Comparison of ENCODE assay signal across 10 cellular contexts in the genomic region with DNA sequence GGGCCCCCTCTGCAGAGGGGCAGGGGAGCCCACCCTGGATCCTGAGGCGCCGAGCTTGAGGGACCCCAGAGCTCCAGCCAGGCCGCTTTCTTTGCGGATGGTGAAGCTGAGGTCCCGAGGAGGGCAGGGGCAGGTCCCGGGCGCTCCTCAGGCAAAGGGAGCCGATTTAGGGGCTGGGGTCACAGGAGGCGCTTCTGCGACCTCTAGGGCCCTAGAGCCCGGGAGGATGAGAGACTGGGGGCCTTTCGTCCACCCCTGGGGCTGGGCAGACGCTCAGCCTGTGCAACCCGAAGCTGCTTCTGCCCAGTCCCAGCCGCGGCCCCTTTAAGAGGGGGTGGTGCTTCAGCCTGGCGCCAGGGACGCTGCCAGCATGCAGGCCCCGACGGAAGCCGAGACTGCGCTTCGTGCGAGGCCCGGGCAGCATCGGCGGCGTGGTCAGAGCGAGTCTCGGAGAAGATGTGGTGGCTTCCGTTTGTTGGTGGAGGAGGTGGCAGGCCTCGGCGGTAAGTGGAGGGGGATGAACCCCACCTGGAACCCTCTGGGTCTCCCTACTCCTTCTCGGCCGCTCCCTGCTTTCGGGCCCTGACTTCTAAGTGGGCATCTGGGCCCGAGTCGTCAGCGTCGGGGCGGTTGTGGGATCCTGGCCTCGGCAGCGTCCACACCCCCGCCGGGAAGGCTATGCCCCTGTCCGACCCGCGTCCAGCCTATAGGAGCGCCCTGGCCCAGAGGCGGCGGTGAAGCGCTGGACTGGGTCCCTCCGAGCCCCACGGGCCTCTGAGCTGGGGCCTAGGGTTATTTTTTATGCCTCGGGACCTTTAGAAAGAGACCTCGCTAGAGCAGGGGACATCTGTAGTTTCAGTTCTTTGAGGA. TPM values are rescaled to one million over a fixed set of nuclear protein-coding genes. Genes with fewer than 3 reads are reported as not detected.
A peak's percentile ranks its signal among the peaks of the same experiment; 100 is the strongest.
DNase-seq lines count a peak whose midpoint lies in the region; ATAC-seq, FAIRE-seq and TF ChIP-seq lines count a peak whose summit lies in the region.
"Not testable (repeated sequence)": the region's sequence is repeated elsewhere in the genome, so short reads cannot be mapped to it uniquely, and the experiment has no call there.
"Had no signal": no experiment of that assay in that cellular context is flagged by ENCODE, and none has a peak within 500 bp of the region (broad histone marks: within the 10 kb centered on the region; RNA-seq: fewer than 3 reads in every experiment).

No MANE protein-coding gene starts in this region.

- peaks cover 22% of the 10 kb centered on the region for H3K27me3 Mint-ChIP-seq in CD4-positive, alpha-beta T cell
- peaks cover 17% of the 10 kb centered on the region for H3K27me3 Mint-ChIP-seq in activated CD4-positive, alpha-beta memory T cell treated with anti-CD3 and anti-CD28 coated beads, Interleukin-2, amount 10 ng/mL, durations not matched to agents 7 days and 5 days
- H3K27me3 Mint-ChIP-seq in stimulated activated naive B cell treated with anti-CD40 and anti-IgM and Interleukin-4, amounts not matched to agents 10 μg/mL and 1 μg/mL and 100 μg/mL, for 72 hours = peaks cover 23 to 30% of the 10 kb centered on the region in 2 donors

- CTCF ChIA-PET in CD4-positive, alpha-beta T cell (lab: Charles Lee); activated CD4-positive, alpha-beta memory T cell treated with anti-CD3 and anti-CD28 coated beads, Interleukin-2, amount 10 ng/mL, durations not matched to agents 7 days and 5 days (lab: Charles Lee); HepG2 (lab: Yijun Ruan, JAX; ENCODE audit: low intra/inter-chr PET ratio, low total read pairs): not testable (repeated sequence)

- H3K4me1 Mint-ChIP-seq in CD4-positive, alpha-beta T cell (ENCODE audit: low read depth) = peaks cover 18% of the 10 kb centered on the region
- not testable (repeated sequence) for H3K4me1 Mint-ChIP-seq in activated CD4-positive, alpha-beta memory T cell treated with anti-CD3 and anti-CD28 coated beads, Interleukin-2, amount 10 ng/mL, durations not matched to agents 7 days and 5 days; stimulated activated naive B cell treated with anti-CD40 and anti-IgM and Interleukin-4, amounts not matched to agents 10 μg/mL and 1 μg/mL and 100 μg/mL, for 72 hours

- H2AFZ ChIP-seq in HepG2 (ENCODE audit: low read length) = not testable (repeated sequence)

- TF ChIP-seq EP300 in HepG2 (IDR thresholded peaks at IDR 0.05; ENCODE audit: low read depth in 2 of 2, low read length in 2 of 2); HepG2 (CRISPR knock-in tag; IDR thresholded peaks at IDR 0.05; ENCODE audit: borderline replicate concordance): not testable (repeated sequence)

- not testable (repeated sequence) for H3K4me2 ChIP-seq in HepG2 (ENCODE audit: low read depth, low read length)

- peak overlapping the region; percentile 14 for H3K27ac Mint-ChIP-seq in CD4-positive, alpha-beta T cell
- H3K27ac Mint-ChIP-seq in activated CD4-positive, alpha-beta memory T cell treated with anti-CD3 and anti-CD28 coated beads, Interleukin-2, amount 10 ng/mL, durations not matched to agents 7 days and 5 days = not testable (repeated sequence)
- peak overlapping the region; percentile 84 for H3K27ac Mint-ChIP-seq in stimulated activated naive B cell treated with anti-CD40 and anti-IgM and Interleukin-4, amounts not matched to agents 10 μg/mL and 1 μg/mL and 100 μg/mL, for 72 hours

- TF ChIP-seq RAD21 in HepG2 (CRISPR knock-in tag; IDR thresholded peaks at IDR 0.05) = not testable (repeated sequence)

- H3K27ac ChIP-seq in CD4-positive, alpha-beta T cell (ENCODE audit: low read depth, low read length); HepG2 (ENCODE audit: extremely low read length, insufficient read depth, low read length): not testable (repeated sequence)
- peak overlapping the region; percentile 10 for H3K27ac ChIP-seq in duodenal mucosa (ENCODE audit: low read depth, low read length)

- H3K4me3 Mint-ChIP-seq in CD4-positive, alpha-beta T cell = peak overlapping the region; percentile 58
- H3K4me3 Mint-ChIP-seq in activated CD4-positive, alpha-beta memory T cell treated with anti-CD3 and anti-CD28 coated beads, Interleukin-2, amount 10 ng/mL, durations not matched to agents 7 days and 5 days = peak overlapping the region; percentile 48
- H3K4me3 Mint-ChIP-seq in stimulated activated naive B cell treated with anti-CD40 and anti-IgM and Interleukin-4, amounts not matched to agents 10 μg/mL and 1 μg/mL and 100 μg/mL, for 72 hours = peak overlapping the region; percentile 75 to 76

- not testable (repeated sequence) for BruUV-seq in HepG2 (replicated peaks; lab: Mats Ljungman, UMichigan)

- not testable (repeated sequence) for H3K4me1 ChIP-seq in duodenal mucosa (ENCODE audit: control insufficient read depth in 1 of 2, insufficient read depth in 2 of 2, low read length in 2 of 2); HepG2 (ENCODE audit: insufficient read depth, low read length)

- not testable (repeated sequence) for H3K4me3 ChIP-seq in duodenal mucosa (ENCODE audit: low read depth in 1 of 2, low read length in 2 of 2); HepG2 (replicated peaks in 1 of 3; ENCODE audit: insufficient read depth in 1 of 3, low read depth in 2 of 3, low read length in 3 of 3)

- WGBS in HepG2 (ENCODE audit: low lambda C conversion rate) = 63% methylated on average over 12 of the region's 56 CpGs

- intact Hi-C loops in CD4-positive, alpha-beta T cell (cut with DNase I, micrococcal nuclease); HepG2 (cut with micrococcal nuclease; ENCODE audit: unreplicated experiment): not testable (repeated sequence)

- DNase-seq in CD4-positive, alpha-beta T cell; activated CD4-positive, alpha-beta memory T cell treated with anti-CD3 and anti-CD28 coated beads, Interleukin-2, amount 10 ng/mL, durations not matched to agents 7 days and 5 days; HepG2 (ENCODE audit: low spot score): not testable (repeated sequence)
- DNase-seq in NCI-H2196 (lab: John Stamatoyannopoulos, UW; ENCODE audit: unreplicated experiment) = peak; percentile 39
- peak; percentile 15 for DNase-seq in stimulated activated naive B cell treated with anti-CD40 and anti-IgM and Interleukin-4, amounts not matched to agents 10 μg/mL and 1 μg/mL and 100 μg/mL, for 72 hours

- POLR2A ChIA-PET in CD4-positive, alpha-beta T cell (lab: Charles Lee) = interaction anchor here (1.0 kb wide), 1 partner anchor 82 kb away, joined by 3 read pairs; no protein-coding TSS in a partner anchor
- POLR2A ChIA-PET in activated CD4-positive, alpha-beta memory T cell treated with anti-CD3 and anti-CD28 coated beads, Interleukin-2, amount 10 ng/mL, durations not matched to agents 7 days and 5 days (lab: Charles Lee); HepG2 (lab: Yijun Ruan, JAX): not testable (repeated sequence)

- not testable (repeated sequence) for H3K79me2 ChIP-seq in HepG2 (ENCODE audit: insufficient read depth, low read length)

- TF ChIP-seq POLR2A in HepG2 (IDR thresholded peaks at IDR 0.05; ENCODE audit: insufficient read depth in 1 of 2, low read depth in 2 of 2, low read length in 2 of 2) = not testable (repeated sequence)

- not testable (repeated sequence) for TF ChIP-seq CTCF in CD4-positive, alpha-beta T cell (IDR thresholded peaks at IDR 0.05); HepG2 (CRISPR knock-in tag; IDR thresholded peaks at IDR 0.05)

- ATAC-seq in CD4-positive, alpha-beta T cell (ENCODE audit: poor library complexity) = peak; percentile 75
- ATAC-seq in GM19395 (IDR thresholded peaks at IDR 0.05; ENCODE audit: unreplicated experiment) = peak; percentile 73
- ATAC-seq in HG03066 (IDR thresholded peaks at IDR 0.05; ENCODE audit: low read depth, unreplicated experiment) = peak; percentile 82
- peak; percentile 89 for ATAC-seq in HepG2
- peak; percentile 76 to 84 for ATAC-seq in stimulated activated naive B cell treated with anti-CD40 and anti-IgM and Interleukin-4, amounts not matched to agents 10 μg/mL and 1 μg/mL and 100 μg/mL, for 72 hours (replicated peaks)

- not testable (repeated sequence) for H4K20me1 ChIP-seq in HepG2 (ENCODE audit: insufficient read depth, low read length)

- not testable (repeated sequence) for H3K36me3 Mint-ChIP-seq in CD4-positive, alpha-beta T cell (ENCODE audit: low read depth); activated CD4-positive, alpha-beta memory T cell treated with anti-CD3 and anti-CD28 coated beads, Interleukin-2, amount 10 ng/mL, durations not matched to agents 7 days and 5 days (ENCODE audit: low read depth); stimulated activated naive B cell treated with anti-CD40 and anti-IgM and Interleukin-4, amounts not matched to agents 10 μg/mL and 1 μg/mL and 100 μg/mL, for 72 hours

- H3K9me3 Mint-ChIP-seq in CD4-positive, alpha-beta T cell; activated CD4-positive, alpha-beta memory T cell treated with anti-CD3 and anti-CD28 coated beads, Interleukin-2, amount 10 ng/mL, durations not matched to agents 7 days and 5 days; stimulated activated naive B cell treated with anti-CD40 and anti-IgM and Interleukin-4, amounts not matched to agents 10 μg/mL and 1 μg/mL and 100 μg/mL, for 72 hours: not testable (repeated sequence)

- not testable (repeated sequence) for H3K9ac ChIP-seq in duodenal mucosa (ENCODE audit: low read depth in 1 of 2, low read length in 2 of 2); HepG2 (ENCODE audit: insufficient read depth, low read depth, low read length)

- H3K36me3 ChIP-seq in duodenal mucosa (ENCODE audit: control insufficient read depth in 1 of 2, insufficient read depth in 2 of 2, low read length in 2 of 2); HepG2 (replicated peaks in 1 of 2; ENCODE audit: control insufficient read depth in 1 of 2, insufficient read depth in 2 of 2, low read length in 2 of 2): not testable (repeated sequence)

- in situ Hi-C loops in HepG2 (cut with HindIII; ENCODE audit: extremely low pct_ligation_motif_present, low pct_unique_long_range_greater_than_20kb) = not testable (repeated sequence)

- H3K9me3 ChIP-seq in CD4-positive, alpha-beta T cell (ENCODE audit: control insufficient read depth, low read length); duodenal mucosa (ENCODE audit: control insufficient read depth in 1 of 2, low read length in 2 of 2); HepG2 (ENCODE audit: low read length): not testable (repeated sequence)

- not testable (repeated sequence) for FAIRE-seq in HepG2 (lab: Jason Lieb, UNC)

- not testable (repeated sequence) for H3K27me3 ChIP-seq in CD4-positive, alpha-beta T cell (ENCODE audit: control insufficient read depth, insufficient read depth, low read length); duodenal mucosa (ENCODE audit: control insufficient read depth in 1 of 2, insufficient read depth in 2 of 2, low read length in 2 of 2); HepG2 (ENCODE audit: control insufficient read depth in 1 of 2, insufficient read depth in 2 of 2, low read length in 2 of 2)

RNA-seq across cellular contexts. Expression of a gene that starts 29.1 kb away (rescaled TPM):
- total RNA-seq in CD4-positive, alpha-beta T cell = not detected
- not detected for total RNA-seq in activated CD4-positive, alpha-beta memory T cell treated with anti-CD3 and anti-CD28 coated beads, Interleukin-2, amount 10 ng/mL, durations not matched to agents 7 days and 5 days
- not detected in 2 replicates for total RNA-seq in HepG2 (2016; rRNA removed; fragmentation: Illumina TruSeq; extraction: Trizol)
- not detected in 2 replicates for total RNA-seq in HepG2 (2016; cell fraction: cytosol; rRNA removed; fragmentation: Illumina TruSeq; extraction: Trizol; ENCODE audit: low read depth)
- total RNA-seq in HepG2 (2016; cell fraction: insoluble cytoplasmic fraction; rRNA removed; fragmentation: Illumina TruSeq; extraction: Trizol) = not detected in 2 replicates
- not detected in 2 replicates for total RNA-seq in HepG2 (2016; cell fraction: membrane; rRNA removed; fragmentation: Illumina TruSeq; extraction: Trizol)
- total RNA-seq in HepG2 (2016; cell fraction: nucleus; rRNA removed; fragmentation: Illumina TruSeq; extraction: Trizol) = not detected in 2 replicates
- not detected in 2 replicates for polyA plus RNA-seq in HepG2 (2011; rRNA removed)
- polyA plus RNA-seq in HepG2 (2011; cell fraction: cytosol; rRNA removed) = not detected in 2 replicates
- polyA plus RNA-seq in HepG2 (2011; cell fraction: nucleus; rRNA removed) = not detected in 2 replicates
- not detected in 2 replicates for polyA plus RNA-seq in HepG2 (2012)
- polyA plus RNA-seq in HepG2 (2016; cell fraction: cytosol; fragmentation: Illumina TruSeq; extraction: Trizol; ENCODE audit: low read depth) = not detected in 2 replicates
- not detected in 2 replicates for polyA plus RNA-seq in HepG2 (2016; cell fraction: insoluble cytoplasmic fraction; fragmentation: Illumina TruSeq; extraction: Trizol; ENCODE audit: low read depth)
- polyA plus RNA-seq in HepG2 (2016; cell fraction: membrane; fragmentation: Illumina TruSeq; extraction: Trizol; ENCODE audit: low read depth) = not detected in 2 replicates
- not detected in 2 replicates for polyA plus RNA-seq in HepG2 (2016; cell fraction: nucleus; fragmentation: Illumina TruSeq; extraction: Trizol; ENCODE audit: insufficient read depth, low read depth)
- not detected in 2 replicates for polyA minus RNA-seq in HepG2 (2011; rRNA and poly(A)+ RNA removed; ENCODE audit: low replicate concordance)
- polyA minus RNA-seq in HepG2 (2011; cell fraction: cytosol; rRNA and poly(A)+ RNA removed) = not detected in 2 replicates
- polyA minus RNA-seq in HepG2 (2011; cell fraction: nucleus; rRNA and poly(A)+ RNA removed) = not detected in 2 replicates
- polyA plus RNA-seq: CD14-positive monocyte, SK-N-SH had no signal

RNA-seq across cellular contexts. Expression of a gene that starts 47.7 kb away (rescaled TPM):
- 10 to 100 TPM; 23.2 to 24.3 TPM for total RNA-seq in CD4-positive, alpha-beta T cell
- total RNA-seq in activated CD4-positive, alpha-beta memory T cell treated with anti-CD3 and anti-CD28 coated beads, Interleukin-2, amount 10 ng/mL, durations not matched to agents 7 days and 5 days = 10 to 100 TPM; 37.8 to 38.7 TPM
- total RNA-seq in HepG2 (2016; rRNA removed; fragmentation: Illumina TruSeq; extraction: Trizol) = 1.5 and 2.5 TPM in 2 replicates
- 0.61 and 0.62 TPM in 2 replicates for total RNA-seq in HepG2 (2016; cell fraction: cytosol; rRNA removed; fragmentation: Illumina TruSeq; extraction: Trizol; ENCODE audit: low read depth)
- 0.95 and 3.2 TPM in 2 replicates for total RNA-seq in HepG2 (2016; cell fraction: insoluble cytoplasmic fraction; rRNA removed; fragmentation: Illumina TruSeq; extraction: Trizol)
- total RNA-seq in HepG2 (2016; cell fraction: membrane; rRNA removed; fragmentation: Illumina TruSeq; extraction: Trizol) = 0.38 and 0.68 TPM in 2 replicates
- total RNA-seq in HepG2 (2016; cell fraction: nucleus; rRNA removed; fragmentation: Illumina TruSeq; extraction: Trizol) = 2.4 and 2.5 TPM in 2 replicates
- 8.2 and 8.4 TPM in 2 replicates for polyA plus RNA-seq in HepG2 (2011; rRNA removed)
- 5.2 TPM in 2 replicates for polyA plus RNA-seq in HepG2 (2011; cell fraction: cytosol; rRNA removed)
- polyA plus RNA-seq in HepG2 (2011; cell fraction: nucleus; rRNA removed) = 8.5 and 8.8 TPM in 2 replicates
- 3.0 and 4.2 TPM in 2 replicates for polyA plus RNA-seq in HepG2 (2012)
- polyA plus RNA-seq in HepG2 (2016; cell fraction: cytosol; fragmentation: Illumina TruSeq; extraction: Trizol; ENCODE audit: low read depth) = 0.52 and 0.53 TPM in 2 replicates
- polyA plus RNA-seq in HepG2 (2016; cell fraction: insoluble cytoplasmic fraction; fragmentation: Illumina TruSeq; extraction: Trizol; ENCODE audit: low read depth) = 2.4 and 2.6 TPM in 2 replicates
- polyA plus RNA-seq in HepG2 (2016; cell fraction: membrane; fragmentation: Illumina TruSeq; extraction: Trizol; ENCODE audit: low read depth) = 0.46 and 0.87 TPM in 2 replicates
- 5.9 TPM in 2 replicates for polyA plus RNA-seq in HepG2 (2016; cell fraction: nucleus; fragmentation: Illumina TruSeq; extraction: Trizol; ENCODE audit: insufficient read depth, low read depth)
- 9.0 and 12.5 TPM in 2 replicates for polyA minus RNA-seq in HepG2 (2011; rRNA and poly(A)+ RNA removed; ENCODE audit: low replicate concordance)
- 1.4 and 3.1 TPM in 2 replicates for polyA minus RNA-seq in HepG2 (2011; cell fraction: cytosol; rRNA and poly(A)+ RNA removed)
- 3.6 and 6.1 TPM in 2 replicates for polyA minus RNA-seq in HepG2 (2011; cell fraction: nucleus; rRNA and poly(A)+ RNA removed)
